In the genomic region with DNA sequence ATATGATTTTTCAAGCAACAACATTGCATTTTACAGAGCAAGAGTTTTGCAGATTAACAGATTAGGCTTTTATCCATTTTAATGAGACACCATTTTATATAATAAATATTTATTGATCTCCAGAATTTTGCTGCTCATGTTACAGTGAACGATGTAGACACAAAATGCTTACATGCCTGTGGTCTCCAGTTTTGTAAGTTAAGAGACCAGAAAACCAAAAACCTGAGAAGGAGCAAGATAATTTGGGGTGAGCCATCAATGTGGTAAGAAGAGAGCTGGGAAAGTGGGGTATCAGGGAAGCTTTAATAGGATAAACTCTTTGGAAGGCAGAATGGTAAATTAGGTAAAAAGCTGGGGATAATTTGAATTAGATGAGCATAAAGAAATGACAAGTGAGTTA, we compare ENCODE assay signal across 19 cellular contexts.
DNase-seq lines count a peak whose midpoint lies in the region; ATAC-seq, FAIRE-seq and TF ChIP-seq lines count a peak whose summit lies in the region.
"Had no signal": no experiment of that assay in that cellular context is flagged by ENCODE, and none has a peak within 500 bp of the region (broad histone marks: within the 10 kb centered on the region; RNA-seq: fewer than 3 reads in every experiment).

No MANE protein-coding gene starts in this region.

- no peaks in the 10 kb centered on the region for H3K79me1 ChIP-seq in IMR-90 (ENCODE audit: low read depth in 1 of 2, low read length in 2 of 2)

- in situ Hi-C loops in IMR-90 (cut with MboI; ENCODE audit: low sequenced_read_pairs): no loop called here
- in situ Hi-C loops in astrocyte of the spinal cord (cut with HindIII; ENCODE audit: low sequenced_read_pairs): no loop called here

- no peak overlapping the region for H3K14ac ChIP-seq in IMR-90 (replicated peaks; ENCODE audit: low read depth, low read length)

- H3K79me2 ChIP-seq in SU-DHL-6 (ENCODE audit: insufficient read depth, low read length): no peaks in the 10 kb centered on the region

- no peak for TF ChIP-seq CTCF in IMR-90 (conservative IDR thresholded peaks at IDR 0.05; ENCODE audit: low read depth, low read length)
- TF ChIP-seq CTCF in SU-DHL-6 (IDR thresholded peaks at IDR 0.05; ENCODE audit: insufficient read depth, low read length, poor library complexity, severe bottlenecking): no peak
- no peak for TF ChIP-seq CTCF in astrocyte of the spinal cord (IDR thresholded peaks at IDR 0.05; ENCODE audit: low read depth, low read length)
- no peak for TF ChIP-seq CTCF in sigmoid colon (IDR thresholded peaks at IDR 0.05)

- H4K20me1 ChIP-seq in IMR-90 (ENCODE audit: insufficient read depth, low read length): no peaks in the 10 kb centered on the region
- H4K20me1 ChIP-seq in SU-DHL-6 (ENCODE audit: low read depth, low read length): no peaks in the 10 kb centered on the region

- H3K4me1 ChIP-seq in IMR-90 (ENCODE audit: control insufficient read depth, insufficient read depth, low read length) (no peaks in the 10 kb centered on the region), sigmoid colon (no peaks in the 10 kb centered on the region)

- no peak overlapping the region for H3K4ac ChIP-seq in IMR-90 (ENCODE audit: low read depth, low read length)

- intact Hi-C loops in IMR-90 (cut with micrococcal nuclease): no loop called here
- intact Hi-C loops in sigmoid colon (cut with DNase I): no loop called here

- no peak for TF ChIP-seq RAD21 in IMR-90 (IDR thresholded peaks at IDR 0.05; ENCODE audit: low read length)

- H2AK5ac ChIP-seq in IMR-90 (ENCODE audit: low read depth, low read length): no peak overlapping the region

- CTCF ChIA-PET in IMR-90 (lab: Yijun Ruan, JAX): no interaction called here

- no peak overlapping the region for H4K8ac ChIP-seq in IMR-90 (ENCODE audit: low read depth in 2 of 2, low read length in 2 of 2)

- no peak overlapping the region for H2BK15ac ChIP-seq in IMR-90 (ENCODE audit: low read depth, low read length)

- H3K4me3 ChIP-seq in IMR-90 (ENCODE audit: insufficient read depth, low read depth, low read length) (no peak overlapping the region), SU-DHL-6 (ENCODE audit: insufficient read depth, low read length, poor library complexity, severe bottlenecking) (no peak overlapping the region), astrocyte of the spinal cord (ENCODE audit: low read depth, low read length) (no peak overlapping the region), sigmoid colon (no peak overlapping the region)

- H3K27me3 ChIP-seq in IMR-90 (ENCODE audit: control insufficient read depth, insufficient read depth, low read length) (no peaks in the 10 kb centered on the region), SU-DHL-6 (ENCODE audit: low read length) (no peaks in the 10 kb centered on the region), sigmoid colon (no peaks in the 10 kb centered on the region)

- WGBS in IMR-90 (ENCODE audit: extremely low coverage in 2 of 2, insufficient read length in 1 of 2), 2 experiments: no CpG with 5 or more reads among the region's 1 CpG
- WGBS in sigmoid colon, 2 donors: 83 to 84% methylated on average over 1 of the region's 1 CpG

- no peak overlapping the region for H2BK5ac ChIP-seq in IMR-90 (ENCODE audit: low read depth, low read length, poor library complexity, severe bottlenecking)

- H2AK9ac ChIP-seq in IMR-90 (replicated peaks; ENCODE audit: low read depth, low read length, poor library complexity): no peak overlapping the region

- no peaks in the 10 kb centered on the region for H3F3A ChIP-seq in SU-DHL-6 (ENCODE audit: insufficient read depth)

- peak; percentile 59 for ATAC-seq in IMR-90 (ENCODE audit: low read depth)

- no peak overlapping the region for H4K5ac ChIP-seq in IMR-90 (ENCODE audit: low read depth, low read length)

- no peak overlapping the region for H3K18ac ChIP-seq in IMR-90 (ENCODE audit: low read depth, low read length)

- H2AFZ ChIP-seq in IMR-90 (replicated peaks; ENCODE audit: low read length, poor library complexity) (no peak overlapping the region), SU-DHL-6 (ENCODE audit: low read depth, low read length, severe bottlenecking) (peak overlapping the region; percentile 56)

- DNase-seq in IMR-90 (peak; percentile 52), astrocyte of the spinal cord (ENCODE audit: low read depth, low spot score) (peak; percentile 25), fibroblast of peridontal ligament (ENCODE audit: extremely low read depth) (peak; percentile 83), NCI-H146 treated with DMSO at 0.1 percent for 48 hours (lab: John Stamatoyannopoulos, UW; ENCODE audit: unreplicated experiment) (no peak), GM12891 (ENCODE audit: insufficient read length, low spot score) (no peak), sigmoid colon (no peak), NCI-H1048 (lab: John Stamatoyannopoulos, UW) (no peak)
- DNase-seq: C1 segment of cervical spinal cord; Calu3; CD4-positive, alpha-beta memory T cell; COR-L47; DMS53; DMS79 treated with DMSO at 0.1 percent for 48 hours; GF-D8; GOT3; H7; HCEC 1CT had no signal

- FAIRE-seq in GM12891 (lab: Jason Lieb, UNC): no peak
- FAIRE-seq: GM12892 had no signal

- H3K9me1 ChIP-seq in IMR-90 (ENCODE audit: insufficient read depth, low read length): no peaks in the 10 kb centered on the region

- H3K9me2 ChIP-seq in SU-DHL-6 (replicated peaks; ENCODE audit: insufficient read depth, low read length): no peaks in the 10 kb centered on the region

- H3K9me3 ChIP-seq in IMR-90 (ENCODE audit: control insufficient read depth, insufficient read depth, low read length) (no peaks in the 10 kb centered on the region), SU-DHL-6 (ENCODE audit: insufficient read depth, low read length) (no peaks in the 10 kb centered on the region; the same call in 1 of the 2 replicates), sigmoid colon (peaks cover 0 to 4% (median 0%) of the 10 kb centered on the region in 4 donors)

- dilution Hi-C loops in IMR-90 (cut with HindIII; ENCODE audit: low sequenced_read_pairs, unreplicated experiment): no loop called here

- H3K27ac ChIP-seq in IMR-90 (ENCODE audit: insufficient read depth, low read length) (no peak overlapping the region), SU-DHL-6 (ENCODE audit: low read depth, low read length) (no peak overlapping the region), sigmoid colon (no peak overlapping the region)

- POLR2A ChIA-PET in IMR-90 (lab: Charles Lee; ENCODE audit: unreplicated experiment): no interaction called here

- H3K23ac ChIP-seq in IMR-90 (ENCODE audit: low read depth, low read length): no peak overlapping the region

- no peak overlapping the region for H4K91ac ChIP-seq in IMR-90 (ENCODE audit: insufficient read depth, low read depth, low read length)

- no peak overlapping the region for H2BK20ac ChIP-seq in IMR-90 (ENCODE audit: low read depth, low read length)

- H3K9ac ChIP-seq in IMR-90 (ENCODE audit: low read depth, low read length): no peak overlapping the region
- H3K9ac ChIP-seq in SU-DHL-6 (ENCODE audit: low read length): no peak overlapping the region

- H3K36me3 ChIP-seq in IMR-90 (ENCODE audit: control insufficient read depth, insufficient read depth, low read length) (no peaks in the 10 kb centered on the region), SU-DHL-6 (ENCODE audit: low read length) (no peaks in the 10 kb centered on the region), sigmoid colon (no peaks in the 10 kb centered on the region)

- no peak for TF ChIP-seq EP300 in sigmoid colon (IDR thresholded peaks at IDR 0.05)

- H3K4me2 ChIP-seq in IMR-90 (ENCODE audit: low read depth, low read length): no peak overlapping the region
- H3K4me2 ChIP-seq in SU-DHL-6 (ENCODE audit: low read depth, low read length, poor library complexity, severe bottlenecking): no peak overlapping the region

- TF ChIP-seq POLR2A in IMR-90 (IDR thresholded peaks at IDR 0.05; ENCODE audit: low read depth, low read length) (no peak), GM12891 (IDR thresholded peaks at IDR 0.05; ENCODE audit: low read depth, low read length) (no peak), sigmoid colon (IDR thresholded peaks at IDR 0.05) (no peak)

- BruUV-seq in IMR-90 (replicated peaks; lab: Mats Ljungman, UMichigan): no TSS peak

- no peak overlapping the region for H2BK120ac ChIP-seq in IMR-90 (ENCODE audit: low read depth, low read length)

- H3K56ac ChIP-seq in IMR-90 (ENCODE audit: extremely low read depth, insufficient read depth, low read length): no peak overlapping the region

TF ChIP-seq in IMR-90, 13 proteins besides CTCF, POLR2A, EP300 and RAD21 (continues in another document):
- TF ChIP-seq MAZ (IDR thresholded peaks at IDR 0.05; ENCODE audit: borderline replicate concordance, low read depth, low read length): no peak
- no peak for TF ChIP-seq RFX5 (IDR thresholded peaks at IDR 0.05; ENCODE audit: low read depth, low read length)
- TF ChIP-seq RCOR1 (IDR thresholded peaks at IDR 0.05; ENCODE audit: insufficient replicate concordance, low read length): no peak
- TF ChIP-seq, protein P1, sequence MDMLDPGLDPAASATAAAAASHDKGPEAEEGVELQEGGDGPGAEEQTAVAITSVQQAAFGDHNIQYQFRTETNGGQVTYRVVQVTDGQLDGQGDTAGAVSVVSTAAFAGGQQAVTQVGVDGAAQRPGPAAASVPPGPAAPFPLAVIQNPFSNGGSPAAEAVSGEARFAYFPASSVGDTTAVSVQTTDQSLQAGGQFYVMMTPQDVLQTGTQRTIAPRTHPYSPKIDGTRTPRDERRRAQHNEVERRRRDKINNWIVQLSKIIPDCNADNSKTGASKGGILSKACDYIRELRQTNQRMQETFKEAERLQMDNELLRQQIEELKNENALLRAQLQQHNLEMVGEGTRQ (IDR thresholded peaks at IDR 0.05; ENCODE audit: low read depth, low read length): no peak

TF ChIP-seq in GM12891, 5 proteins besides CTCF, POLR2A, EP300 and RAD21:
- no peak for TF ChIP-seq POLR2AphosphoS5 (IDR thresholded peaks at IDR 0.05; ENCODE audit: low read depth, low read length)
- TF ChIP-seq SPI1 (IDR thresholded peaks at IDR 0.05; ENCODE audit: low read depth, low read length): no peak
- TF ChIP-seq TAF1 (IDR thresholded peaks at IDR 0.05; ENCODE audit: low read depth, low read length): no peak
- TF ChIP-seq POU2F2 (IDR thresholded peaks at IDR 0.05; ENCODE audit: low read depth, low read length): no peak
- no peak for TF ChIP-seq PAX5 (IDR thresholded peaks at IDR 0.05; ENCODE audit: insufficient read depth, low read length, severe bottlenecking)
TF ChIP-seq in GM12891: peak in this region for 0.

Comparison
In these comparisons a context has a peak if more than half of its experiments do, and no peak if none do; other contexts are left out.
1. DNase-seq: peak in IMR-90 (single experiment), astrocyte of the spinal cord (single experiment) and fibroblast of peridontal ligament (single experiment); none in NCI-H146 treated with DMSO at 0.1 percent for 48 hours (single experiment), GM12891 (single experiment), sigmoid colon (single experiment) and NCI-H1048 (single experiment).